ENCODE assay signal across 28 cellular contexts in the genomic region with DNA sequence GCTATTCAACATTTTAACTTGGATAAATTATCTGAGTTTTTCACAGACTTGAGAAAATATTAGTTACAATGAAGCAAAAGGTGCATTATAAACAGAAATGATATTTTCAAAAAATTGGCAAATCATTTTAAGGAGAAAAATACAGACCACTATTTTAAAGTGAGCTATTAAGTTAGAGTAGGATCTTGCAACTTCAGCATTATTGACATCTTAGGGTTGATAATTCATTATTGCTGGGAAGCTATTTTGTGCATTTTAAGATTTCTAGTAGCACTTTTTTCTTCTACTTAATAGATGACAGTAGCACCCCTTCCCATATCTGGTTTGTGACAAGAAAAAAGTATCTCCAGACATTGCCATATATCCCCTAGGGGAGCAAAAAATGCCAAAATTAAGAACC.
"Had no signal": no experiment of that assay in that cellular context is flagged by ENCODE, and none has a peak within 500 bp of the region (broad histone marks: within the 10 kb centered on the region; RNA-seq: fewer than 3 reads in every experiment).

No MANE protein-coding gene starts in this region.

- H3K4me1 ChIP-seq: ascending aorta had no signal

- ATAC-seq: activated CD8-positive, alpha-beta T cell treated with anti-CD3 and anti-CD28 coated beads for 36 hours; activated naive CD8-positive, alpha-beta T cell treated with anti-CD3 and anti-CD28 coated beads, Interleukin-2, amount 50 U/mL, for 24 hours had no signal

- H3K4me3 ChIP-seq: ascending aorta, cardiac muscle cell had no signal

- H3K36me3 ChIP-seq: ascending aorta, cardiac muscle cell had no signal

- FAIRE-seq: bronchial epithelial cell, TTC549 had no signal

- H3K27ac ChIP-seq: ascending aorta, cardiac muscle cell, VCaP had no signal

- DNase-seq: activated B cell treated with CpG ODN at 0.5 μM for 24 hours; activated CD4-positive, alpha-beta memory T cell treated with anti-CD3 and anti-CD28 coated beads for 36 hours; activated CD4-positive, alpha-beta T cell treated with anti-CD3 and anti-CD28 coated beads for 4 hours; activated CD4-positive, alpha-beta T cell treated with anti-CD3 and anti-CD28 coated beads, Interleukin-2, amount 10 ng/mL, durations not matched to agents 24 days and 14 days; activated CD4-positive, alpha-beta T cell treated with anti-CD3 and anti-CD28 coated beads, Interleukin-2, amount 50 U/mL, for 1 hour; activated CD4-positive, alpha-beta T cell treated with anti-CD3 and anti-CD28 coated beads, Interleukin-2, amount 50 U/mL, for 4 hours; activated CD4-positive, CD25-positive, alpha-beta regulatory T cell treated with anti-CD3 and anti-CD28 coated beads, Interleukin-2, amount 50 U/mL, for 72 hours; activated CD8-positive, alpha-beta memory T cell treated with anti-CD3 and anti-CD28 coated beads, Interleukin-2, amount 50 U/mL, for 4 hours; activated CD8-positive, alpha-beta T cell treated with anti-CD3 and anti-CD28 coated beads for 36 hours; activated effector memory CD4-positive, alpha-beta T cell treated with Interleukin-2 at 50 U/mL for 16 hours; activated gamma-delta T cell; activated naive CD4-positive, alpha-beta T cell treated with anti-CD3 and anti-CD28 coated beads, Interleukin-2, amount 10 ng/mL, durations not matched to agents 7 days and 5 days; activated naive CD4-positive, alpha-beta T cell treated with Interleukin-2 at 50 U/mL for 16 hours; activated naive CD8-positive, alpha-beta T cell treated with anti-CD3 and anti-CD28 coated beads, Interleukin-2, amount 10 ng/mL, durations not matched to agents 7 days and 5 days; activated naive CD8-positive, alpha-beta T cell treated with anti-CD3 and anti-CD28 coated beads, Interleukin-2, amount 50 U/mL, for 24 hours; activated T-cell treated with anti-CD3 and anti-CD28 coated beads, Interleukin-2, amount 50 U/mL, for 24 hours; activated T-cell treated with anti-CD3 and anti-CD28 coated beads, Interleukin-2, amount 50 U/mL, for 48 hours; amygdala; anterior cingulate cortex; caudate nucleus; cerebellar nuclear complex; T-helper 2 cell; T-helper 9 cell had no signal

- H3K27me3 ChIP-seq: ascending aorta, cardiac muscle cell had no signal

- H3K9me3 ChIP-seq: ascending aorta had no signal
